8 cellular contexts compared by ENCODE assay signal in genomic region chr19:45505996-45506245, GRCh38. TPM values are rescaled to one million over a fixed set of nuclear protein-coding genes. Genes with fewer than 3 reads are reported as not detected.
A peak's percentile ranks its signal among the peaks of the same experiment; 100 is the strongest.
DNase-seq lines count a peak whose midpoint lies in the region; ATAC-seq and TF ChIP-seq lines count a peak whose summit lies in the region.

No MANE protein-coding gene starts in this region.

- H3K4me3 ChIP-seq in astrocyte of the cerebellum (ENCODE audit: low read depth, low read length) = peak overlapping the region; percentile 99
- H3K4me3 ChIP-seq in right lobe of liver = peak overlapping the region; percentile 99 to 100 (median 100)
- H3K4me3 ChIP-seq in tibial artery = peak overlapping the region; percentile 86 to 91

- no peak for TF ChIP-seq CTCF in astrocyte of the cerebellum (IDR thresholded peaks at IDR 0.05; ENCODE audit: low read depth, low read length, missing control alignments)
- no peak for TF ChIP-seq CTCF in right lobe of liver (IDR thresholded peaks at IDR 0.05)
- TF ChIP-seq CTCF in tibial artery (IDR thresholded peaks at IDR 0.05) = no peak

- no peak for TF ChIP-seq POLR2A in right lobe of liver (IDR thresholded peaks at IDR 0.05)

- H3K4me1 ChIP-seq in right lobe of liver (peaks cover 0 to 15% (median 7%) of the 10 kb centered on the region in 4 donors), tibial artery (peaks cover 0 to 22% (median 12%) of the 10 kb centered on the region in 4 donors)

- 20% methylated on average over 5 of the region's 5 CpGs for WGBS in right lobe of liver (ENCODE audit: insufficient coverage, low coverage, low lambda C conversion rate, missing lambda C conversion rate)

- in situ Hi-C loops in astrocyte of the cerebellum (cut with HindIII; ENCODE audit: low sequenced_read_pairs) = no loop called here

- H3K27me3 ChIP-seq in right lobe of liver (no peaks in the 10 kb centered on the region), tibial artery (peaks cover 0 to 11% of the 10 kb centered on the region in 2 donors)

- ATAC-seq in activated T-cell treated with anti-CD3 and anti-CD28 coated beads, Interleukin-2, amount 50 U/mL, for 72 hours (replicated peaks in 1 of 2) = no peak
- ATAC-seq in right lobe of liver = no peak
- no peak for ATAC-seq in GM18519 (IDR thresholded peaks at IDR 0.05; ENCODE audit: low FRiP score, unreplicated experiment)
- no peak for ATAC-seq in HG02981 (IDR thresholded peaks at IDR 0.05; ENCODE audit: unreplicated experiment)

- DNase-seq in activated T-cell treated with anti-CD3 and anti-CD28 coated beads, Interleukin-2, amount 50 U/mL, for 72 hours = no peak
- DNase-seq in activated T-cell treated with anti-CD3 and anti-CD28 coated beads, Interleukin-2, amount 50 U/mL, for 48 hours = no peak
- no peak for DNase-seq in astrocyte of the cerebellum (ENCODE audit: low read depth)
- no peak for DNase-seq in right lobe of liver
- DNase-seq in tibial artery = no peak
- no peak for DNase-seq in stimulated activated CD4-positive, alpha-beta T cell treated with anti-CD3 and anti-CD28 coated beads, Interleukin-4, amount 100 ng/mL, for 4 hours

- no peaks in the 10 kb centered on the region for H3K9me3 ChIP-seq in right lobe of liver
- no peaks in the 10 kb centered on the region for H3K9me3 ChIP-seq in tibial artery

- H3K36me3 ChIP-seq in right lobe of liver (no peaks in the 10 kb centered on the region), tibial artery (no peaks in the 10 kb centered on the region)

- peak overlapping the region; percentile 55 for H3K27ac Mint-ChIP-seq in activated T-cell treated with anti-CD3 and anti-CD28 coated beads, Interleukin-2, amount 50 U/mL, for 72 hours

- peaks cover 4 to 6% of the 10 kb centered on the region in 2 donors for H3K36me3 Mint-ChIP-seq in activated T-cell treated with anti-CD3 and anti-CD28 coated beads, Interleukin-2, amount 50 U/mL, for 72 hours (ENCODE audit: insufficient read depth in 2 of 2)

- peak overlapping the region; percentile 89 to 98 for H3K4me3 Mint-ChIP-seq in activated T-cell treated with anti-CD3 and anti-CD28 coated beads, Interleukin-2, amount 50 U/mL, for 72 hours

- peaks cover 33% of the 10 kb centered on the region for H3K4me1 Mint-ChIP-seq in activated T-cell treated with anti-CD3 and anti-CD28 coated beads, Interleukin-2, amount 50 U/mL, for 72 hours (ENCODE audit: low read depth)

- intact Hi-C loops in right lobe of liver (cut with DNase I) = no loop called here
- intact Hi-C loops in tibial artery (cut with DNase I; ENCODE audit: low total_unique reads) = no loop called here

- no peaks in the 10 kb centered on the region for H3K27me3 Mint-ChIP-seq in activated T-cell treated with anti-CD3 and anti-CD28 coated beads, Interleukin-2, amount 50 U/mL, for 72 hours (ENCODE audit: low read depth)

- no peaks in the 10 kb centered on the region for H3K9me3 Mint-ChIP-seq in activated T-cell treated with anti-CD3 and anti-CD28 coated beads, Interleukin-2, amount 50 U/mL, for 72 hours

- H3K27ac ChIP-seq in right lobe of liver (peak overlapping the region; percentile 85 to 92 (median 90)), tibial artery (peak overlapping the region; percentile 89 to 93)

RNA-seq across cellular contexts. Expression of gene VASP, which starts 1.4 kb away (rescaled TPM):
- total RNA-seq in activated T-cell treated with anti-CD3 and anti-CD28 coated beads, Interleukin-2, amount 50 U/mL, for 72 hours = 100 to 1,000 TPM; 120 to 133 TPM
- 10 to 100 TPM; 19.4 to 64.1 (median 30.6) TPM for total RNA-seq in right lobe of liver

RNA-seq across cellular contexts. Expression of gene PPM1N, which starts 7.7 kb away (rescaled TPM):
- total RNA-seq in activated T-cell treated with anti-CD3 and anti-CD28 coated beads, Interleukin-2, amount 50 U/mL, for 72 hours = 1 to 10 TPM; 6.7 to 6.8 TPM
- 1 to 10 TPM in 2 of 6 experiments, under 1 TPM in 3, not detected in 1; 0.32 to 2.0 (median 0.51) TPM for total RNA-seq in right lobe of liver

RNA-seq across cellular contexts. Expression of gene RTN2, which starts 9.1 kb away (rescaled TPM):
- total RNA-seq in activated T-cell treated with anti-CD3 and anti-CD28 coated beads, Interleukin-2, amount 50 U/mL, for 72 hours = 1 to 10 TPM; 4.1 to 4.9 TPM
- total RNA-seq in right lobe of liver = 1 to 10 TPM; 1.5 to 7.2 (median 2.9) TPM

RNA-seq across cellular contexts. Expression of gene FOSB, which starts 38.1 kb away (rescaled TPM):
- total RNA-seq in activated T-cell treated with anti-CD3 and anti-CD28 coated beads, Interleukin-2, amount 50 U/mL, for 72 hours = 10 to 100 TPM; 20.3 to 24.6 TPM
- 1 to 10 TPM in 1 of 6 experiments, under 1 TPM in 5; 0.19 to 1.2 (median 0.44) TPM for total RNA-seq in right lobe of liver
